In genomic region chr15:74907277-74907870, GRCh38 we compare ENCODE assay signal across 8 cellular contexts. TPM values are rescaled to one million over a fixed set of nuclear protein-coding genes. Genes with fewer than 3 reads are reported as not detected.
DNase-seq lines count a peak whose midpoint lies in the region; ATAC-seq lines count a peak whose summit lies in the region.

No MANE protein-coding gene starts in this region.

- H3K27me3 ChIP-seq in right cardiac atrium (ENCODE audit: control insufficient read depth, insufficient read depth) (no peaks in the 10 kb centered on the region), skeletal muscle tissue (ENCODE audit: control insufficient read depth in 3 of 3, insufficient read depth in 3 of 3, low read length in 3 of 3) (no peaks in the 10 kb centered on the region)

- 46% methylated on average over 6 of the region's 6 CpGs for WGBS in right cardiac atrium

- H3K9ac ChIP-seq in skeletal muscle tissue (ENCODE audit: low read depth in 1 of 3, low read length in 3 of 3) = peak overlapping the region; percentile 92 to 99 (median 97)

- peak; percentile 18 for ATAC-seq in activated T-helper 17 cell treated with anti-CD3 and anti-CD28 coated beads, Interleukin-2, amount 50 U/mL, for 72 hours (replicated peaks)
- peak; percentile 65 to 73 for ATAC-seq in right cardiac atrium
- ATAC-seq in GM18517 (IDR thresholded peaks at IDR 0.05; ENCODE audit: unreplicated experiment) = no peak
- ATAC-seq in HG02798 (IDR thresholded peaks at IDR 0.05; ENCODE audit: poor library complexity, unreplicated experiment) = no peak

- peak overlapping the region; percentile 77 for H3K27ac ChIP-seq in right cardiac atrium (ENCODE audit: low read length)
- H3K27ac ChIP-seq in skeletal muscle tissue (ENCODE audit: low read depth, low read length) = peak overlapping the region; percentile 94

- H3K9me3 Mint-ChIP-seq in activated T-helper 17 cell treated with anti-CD3 and anti-CD28 coated beads, Interleukin-2, amount 50 U/mL, for 72 hours = no peaks in the 10 kb centered on the region

- intact Hi-C loops in right cardiac atrium (cut with DNase I) = no loop called here

- peaks cover 15% of the 10 kb centered on the region for H3K4me1 ChIP-seq in right cardiac atrium (ENCODE audit: control insufficient read depth, insufficient read depth, low read length)
- H3K4me1 ChIP-seq in skeletal muscle tissue (ENCODE audit: control insufficient read depth in 3 of 3, insufficient read depth in 3 of 3, low read length in 3 of 3) = peaks cover 18 to 30% (median 24%) of the 10 kb centered on the region in 3 donors

- H3K27ac Mint-ChIP-seq in activated T-helper 17 cell treated with anti-CD3 and anti-CD28 coated beads, Interleukin-2, amount 50 U/mL, for 72 hours = peak overlapping the region; percentile 98

- H3K36me3 Mint-ChIP-seq in activated T-helper 17 cell treated with anti-CD3 and anti-CD28 coated beads, Interleukin-2, amount 50 U/mL, for 72 hours (ENCODE audit: low read depth) = peaks cover 45% of the 10 kb centered on the region

- H3K4me1 Mint-ChIP-seq in activated T-helper 17 cell treated with anti-CD3 and anti-CD28 coated beads, Interleukin-2, amount 50 U/mL, for 72 hours = peaks cover 21% of the 10 kb centered on the region

- H3K9me3 ChIP-seq in right cardiac atrium (ENCODE audit: control insufficient read depth, low read length) (no peaks in the 10 kb centered on the region), skeletal muscle tissue (ENCODE audit: control insufficient read depth in 3 of 3, low read length in 3 of 3) (no peaks in the 10 kb centered on the region)

- H3K27me3 Mint-ChIP-seq in activated T-helper 17 cell treated with anti-CD3 and anti-CD28 coated beads, Interleukin-2, amount 50 U/mL, for 72 hours = no peaks in the 10 kb centered on the region

- DNase-seq in DMS53 (lab: John Stamatoyannopoulos, UW) (peak; percentile 37), DMS53 treated with DMSO at 0.1 percent for 48 hours (lab: John Stamatoyannopoulos, UW; ENCODE audit: unreplicated experiment) (no peak), right cardiac atrium (peak in 1 of 3 donors; percentile 35), NCI-H748 treated with DMSO at 0.1 percent for 48 hours (lab: John Stamatoyannopoulos, UW) (no peak)

- H3K4me3 Mint-ChIP-seq in activated T-helper 17 cell treated with anti-CD3 and anti-CD28 coated beads, Interleukin-2, amount 50 U/mL, for 72 hours = peak overlapping the region; percentile 99

- peaks cover 23 to 31% (median 29%) of the 10 kb centered on the region in 3 donors for H3K36me3 ChIP-seq in skeletal muscle tissue (ENCODE audit: control insufficient read depth in 3 of 3, insufficient read depth in 3 of 3, low read length in 3 of 3)

- H3K4me3 ChIP-seq in right cardiac atrium (ENCODE audit: low read length) (peak overlapping the region; percentile 72), skeletal muscle tissue (ENCODE audit: low read length in 3 of 3) (peak overlapping the region; percentile 92 to 98 (median 94))

RNA-seq across cellular contexts. Expression of gene FAM219B, which starts 0.7 kb away (rescaled TPM):
- 10 to 100 TPM; 65.6 to 98.3 TPM for total RNA-seq in activated T-helper 17 cell treated with anti-CD3 and anti-CD28 coated beads, Interleukin-2, amount 50 U/mL, for 72 hours
- total RNA-seq in right cardiac atrium (100 to 1,000 TPM; 108 to 128 (median 121) TPM), skeletal muscle tissue (33.4 TPM)
- 44.9 TPM for polyA plus RNA-seq in right cardiac atrium

RNA-seq across cellular contexts. Expression of gene MPI, which starts 17.5 kb away (rescaled TPM):
- total RNA-seq in activated T-helper 17 cell treated with anti-CD3 and anti-CD28 coated beads, Interleukin-2, amount 50 U/mL, for 72 hours = 10 to 100 TPM; 51.8 to 98.5 TPM
- total RNA-seq in right cardiac atrium = 10 to 100 TPM; 39.1 to 59.8 (median 47.7) TPM
- 47.9 TPM for polyA plus RNA-seq in right cardiac atrium
- 22.4 TPM for total RNA-seq in skeletal muscle tissue

RNA-seq across cellular contexts. Expression of gene COX5A, which starts 30.5 kb away (rescaled TPM):
- total RNA-seq in activated T-helper 17 cell treated with anti-CD3 and anti-CD28 coated beads, Interleukin-2, amount 50 U/mL, for 72 hours = 100 to 1,000 TPM; 242 to 337 TPM
- 100 to 1,000 TPM; 802 to 917 (median 853) TPM for total RNA-seq in right cardiac atrium
- 2,062 TPM for polyA plus RNA-seq in right cardiac atrium
- 96.6 TPM for total RNA-seq in skeletal muscle tissue

RNA-seq across cellular contexts. Expression of gene SCAMP2, which starts 34.2 kb away (rescaled TPM):
- 100 to 1,000 TPM in 1 of 2 donors, 10 to 100 TPM in 1; 87.1 to 111 TPM for total RNA-seq in activated T-helper 17 cell treated with anti-CD3 and anti-CD28 coated beads, Interleukin-2, amount 50 U/mL, for 72 hours
- 10 to 100 TPM; 52.2 to 67.1 (median 61.7) TPM for total RNA-seq in right cardiac atrium
- 36.1 TPM for polyA plus RNA-seq in right cardiac atrium
- total RNA-seq in skeletal muscle tissue = 15.7 TPM

RNA-seq across cellular contexts. Expression of gene RPP25, which starts 49.2 kb away (rescaled TPM):
- 1 to 10 TPM; 2.4 to 9.6 TPM for total RNA-seq in activated T-helper 17 cell treated with anti-CD3 and anti-CD28 coated beads, Interleukin-2, amount 50 U/mL, for 72 hours
- total RNA-seq in right cardiac atrium (1 to 10 TPM; 5.3 to 8.1 (median 6.3) TPM), skeletal muscle tissue (1.0 TPM)
- polyA plus RNA-seq in right cardiac atrium = 3.5 TPM

Comparison
In these comparisons a context has a peak if more than half of its experiments do, and no peak if none do; other contexts are left out.
1. ATAC-seq: peak in activated T-helper 17 cell treated with anti-CD3 and anti-CD28 coated beads, Interleukin-2, amount 50 U/mL, for 72 hours (single experiment) and right cardiac atrium (2 of 2); none in GM18517 (single experiment) and HG02798 (single experiment).